10 cellular contexts compared by ENCODE assay signal in genomic region chr21:15894596-15894995, GRCh38.
DNase-seq lines count a peak whose midpoint lies in the region; ATAC-seq and TF ChIP-seq lines count a peak whose summit lies in the region.
"Had no signal": no experiment of that assay in that cellular context is flagged by ENCODE, and none has a peak within 500 bp of the region (broad histone marks: within the 10 kb centered on the region; RNA-seq: fewer than 3 reads in every experiment).

No MANE protein-coding gene starts in this region.

- peak; percentile 69 for TF ChIP-seq CTCF in OCI-LY7 (conservative IDR thresholded peaks at IDR 0.05; ENCODE audit: low read length)
- TF ChIP-seq CTCF in fibroblast of lung (conservative IDR thresholded peaks at IDR 0.05 in 1 of 2, IDR thresholded peaks at IDR 0.05 in 1 of 2; ENCODE audit: low read depth in 1 of 2, low read length in 2 of 2) = peak in 1 of 2 donors; percentile 30
- TF ChIP-seq CTCF in GM20000 (IDR thresholded peaks at IDR 0.05; ENCODE audit: extremely low read depth, missing control alignments) = no peak

- H3K4me3 ChIP-seq in OCI-LY7 (ENCODE audit: low read depth, low read length, poor library complexity, severe bottlenecking) = no peak overlapping the region
- H3K4me3 ChIP-seq in fibroblast of lung (replicated peaks in 1 of 4; ENCODE audit: control extremely low read depth in 1 of 4, insufficient read depth in 1 of 4, low read depth in 3 of 4, low read length in 4 of 4) = no peak overlapping the region

- intact Hi-C loops in OCI-LY7 (cut with micrococcal nuclease; ENCODE audit: unreplicated experiment) = loop anchor here (5.0 kb wide), 1 partner anchor 438 kb away; no protein-coding TSS in a partner anchor

- no peaks in the 10 kb centered on the region for H3K27me3 ChIP-seq in fibroblast of lung (ENCODE audit: control insufficient read depth, insufficient read depth, low read length)

- CTCF ChIA-PET in OCI-LY7 (lab: Charles Lee; ENCODE audit: unreplicated experiment) = no interaction called here

- H3K79me2 ChIP-seq in OCI-LY7 (ENCODE audit: insufficient read depth, low read depth, low read length) = no peaks in the 10 kb centered on the region
- H3K79me2 ChIP-seq in fibroblast of lung (ENCODE audit: control insufficient read depth, insufficient read depth, low read length) = no peaks in the 10 kb centered on the region
- H3K79me2 ChIP-seq: parathyroid adenoma had no signal

- DNase-seq in NCI-H2171 treated with DMSO at 0.1 percent for 48 hours (lab: John Stamatoyannopoulos, UW) = peak; percentile 24
- no peak for DNase-seq in NCI-H2171 (lab: John Stamatoyannopoulos, UW)
- no peak for DNase-seq in OCI-LY7 (ENCODE audit: low spot score)
- DNase-seq in fibroblast of lung (ENCODE audit: low read depth in 2 of 2) = peak; percentile 37 to 56
- DNase-seq in superior temporal gyrus (ENCODE audit: extremely low spot score) = peak; percentile 50
- no peak for DNase-seq in GM20000 (ENCODE audit: low spot score)
- no peak for DNase-seq in stimulated activated CD4-positive, alpha-beta T cell treated with anti-CD3 and anti-CD28 coated beads, Interleukin-2, amount 100 ng/mL, for 24 hours
- DNase-seq: CD4-positive, alpha-beta T cell had no signal

- H3K4me2 ChIP-seq in OCI-LY7 (ENCODE audit: low read length) (no peak overlapping the region), fibroblast of lung (ENCODE audit: extremely low read depth, insufficient read depth, low read length) (no peak overlapping the region)

- no peaks in the 10 kb centered on the region for H3K9me2 ChIP-seq in OCI-LY7 (ENCODE audit: insufficient read depth, low read length)

- no peaks in the 10 kb centered on the region for H3K4me1 ChIP-seq in OCI-LY7 (ENCODE audit: insufficient read depth, low read length, poor library complexity, severe bottlenecking)
- no peaks in the 10 kb centered on the region for H3K4me1 ChIP-seq in fibroblast of lung (ENCODE audit: control insufficient read depth, extremely low read depth, insufficient read depth, low read length)
- H3K4me1 ChIP-seq: parathyroid adenoma had no signal

- no peak for ATAC-seq in GM21390 (IDR thresholded peaks at IDR 0.05; ENCODE audit: unreplicated experiment)

- no peak overlapping the region for H2AFZ ChIP-seq in OCI-LY7 (ENCODE audit: low read length)
- no peak overlapping the region for H2AFZ ChIP-seq in fibroblast of lung (ENCODE audit: low read length)
- H2AFZ ChIP-seq: parathyroid adenoma had no signal

- H3K36me3 ChIP-seq in OCI-LY7 (ENCODE audit: insufficient read depth, low read length) (no peaks in the 10 kb centered on the region), fibroblast of lung (ENCODE audit: control insufficient read depth, insufficient read depth, low read length) (no peaks in the 10 kb centered on the region)

- POLR2A ChIA-PET in OCI-LY7 (lab: Charles Lee) = interaction anchor here (1.2 kb wide), 1 partner anchor 188 kb away, joined by 3 read pairs; no protein-coding TSS in a partner anchor

- no peak overlapping the region for H3K9ac ChIP-seq in fibroblast of lung (ENCODE audit: insufficient read depth, low read length)
- H3K9ac ChIP-seq: parathyroid adenoma had no signal

- no peaks in the 10 kb centered on the region for H3K9me3 ChIP-seq in OCI-LY7 (ENCODE audit: low read length)
- no peaks in the 10 kb centered on the region for H3K9me3 ChIP-seq in fibroblast of lung (ENCODE audit: control insufficient read depth, insufficient read depth, low read depth, low read length)

- H3K27ac ChIP-seq in OCI-LY7 (ENCODE audit: low read depth, low read length, poor library complexity, severe bottlenecking) (no peak overlapping the region), fibroblast of lung (ENCODE audit: insufficient read depth, low read length) (no peak overlapping the region)
- H3K27ac ChIP-seq: parathyroid adenoma had no signal

- BruUV-seq in OCI-LY7 (replicated peaks; lab: Mats Ljungman, UMichigan) = no TSS peak

- H4K20me1 ChIP-seq in OCI-LY7 (ENCODE audit: insufficient read depth, low read length) (no peaks in the 10 kb centered on the region), fibroblast of lung (ENCODE audit: control insufficient read depth, extremely low read depth, insufficient read depth, low read length) (no peaks in the 10 kb centered on the region)

Comparison
In these comparisons a context has a peak if more than half of its experiments do, and no peak if none do; other contexts are left out.
1. DNase-seq: peak in NCI-H2171 treated with DMSO at 0.1 percent for 48 hours (single experiment), fibroblast of lung (2 of 2) and superior temporal gyrus (single experiment); none in NCI-H2171 (single experiment), OCI-LY7 (single experiment), GM20000 (single experiment) and stimulated activated CD4-positive, alpha-beta T cell treated with anti-CD3 and anti-CD28 coated beads, Interleukin-2, amount 100 ng/mL, for 24 hours (0 of 2).